22 cellular contexts compared by ENCODE assay signal in the genomic region with DNA sequence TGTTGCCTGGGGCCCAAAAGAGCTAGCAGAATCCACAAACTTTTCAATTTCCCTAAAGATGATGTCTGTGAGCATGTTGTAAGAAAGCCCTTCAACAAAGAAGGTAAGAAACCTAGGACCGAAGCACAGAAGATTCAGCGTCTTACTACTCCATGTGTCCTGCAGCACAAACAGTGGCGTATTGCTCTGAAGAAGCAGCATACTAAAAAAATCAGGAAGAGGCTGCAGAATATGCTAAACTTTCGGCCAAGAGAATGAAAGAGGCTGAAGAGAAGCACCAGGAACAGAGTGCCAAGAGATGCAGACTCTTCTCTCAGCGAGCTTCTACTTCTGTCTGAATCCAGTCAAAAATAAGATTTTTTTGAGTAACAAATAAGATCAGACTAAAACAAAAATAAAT.
"Had no signal": no experiment of that assay in that cellular context is flagged by ENCODE, and none has a peak within 500 bp of the region (broad histone marks: within the 10 kb centered on the region; RNA-seq: fewer than 3 reads in every experiment).

No MANE protein-coding gene starts in this region.

- H3K4me1 ChIP-seq: SJSA1 had no signal

- H3K27ac ChIP-seq: SJSA1, SK-N-MC had no signal

- H3K9me3 ChIP-seq: MG63, SJSA1 had no signal

- H3K4me3 ChIP-seq: MG63, SJSA1, SK-N-MC had no signal

- ATAC-seq: HepG2 had no signal

- H3K27me3 ChIP-seq: MG63, SJSA1 had no signal

- H3K36me3 ChIP-seq: MG63, SJSA1 had no signal

- FAIRE-seq: HepG2, RCC 7860 had no signal

- DNase-seq: IMR-90, Karpas-422, KG1, MG63, NCI-H1092, NCI-H1105 treated with DMSO at 0.1 percent for 48 hours, NCI-H1417 treated with DMSO at 0.1 percent for 48 hours, NCI-H146, NCI-H187, NCI-H2029, NCI-H2081 treated with DMSO at 0.1 percent for 48 hours, NCI-H2171 treated with DMSO at 0.1 percent for 48 hours, NCI-H524, NCI-H526 treated with DMSO at 0.1 percent for 48 hours, NCI-H748 treated with DMSO at 0.1 percent for 48 hours, Right ventricle myocardium superior, RPMI8226, SIG-M5 had no signal
